ENCODE assay signal across 23 cellular contexts in genomic region chr7:77729574-77730348, GRCh38. TPM values are rescaled to one million over a fixed set of nuclear protein-coding genes. Genes with fewer than 3 reads are reported as not detected.
DNase-seq lines count a peak whose midpoint lies in the region; ATAC-seq and TF ChIP-seq lines count a peak whose summit lies in the region.
"Had no signal": no experiment of that assay in that cellular context is flagged by ENCODE, and none has a peak within 500 bp of the region (broad histone marks: within the 10 kb centered on the region; RNA-seq: fewer than 3 reads in every experiment).

No MANE protein-coding gene starts in this region.

- intact Hi-C loops in natural killer cell (cut with micrococcal nuclease) = loop anchor here (5.0 kb wide), 1 partner anchor 32 kb away; the partner anchor contains the start of gene RSBN1L
- intact Hi-C loops in Right ventricle myocardium inferior (cut with DNase I) = no loop called here

- no peak for ATAC-seq in natural killer cell
- no peak for ATAC-seq in natural killer cell treated with Interleukin-12 subunit alpha and Interleukin-12 subunit beta and Interleukin-15 and Interleukin-18, amount 100 ng/mL, for 72 hours
- no peak for ATAC-seq in GM18498 (IDR thresholded peaks at IDR 0.05; ENCODE audit: unreplicated experiment)
- no peak for ATAC-seq in Right ventricle myocardium inferior
- ATAC-seq in GM19397 (IDR thresholded peaks at IDR 0.05; ENCODE audit: unreplicated experiment) = no peak
- ATAC-seq: activated naive CD8-positive, alpha-beta T cell treated with anti-CD3 and anti-CD28 coated beads, Interleukin-2, amount 50 U/mL, for 24 hours; gastroesophageal sphincter; lower lobe of right lung had no signal

- H3K9me3 Mint-ChIP-seq in natural killer cell (no peaks in the 10 kb centered on the region), immature natural killer cell (no peaks in the 10 kb centered on the region)
- H3K9me3 Mint-ChIP-seq in natural killer cell treated with Interleukin-12 subunit alpha and Interleukin-12 subunit beta and Interleukin-15 and Interleukin-18, amount 100 ng/mL, for 72 hours = no peaks in the 10 kb centered on the region
- H3K9me3 Mint-ChIP-seq: activated naive CD8-positive, alpha-beta T cell treated with anti-CD3 and anti-CD28 coated beads, Interleukin-2, amount 50 U/mL, for 24 hours; neural crest cell had no signal

- no peak for DNase-seq in natural killer cell
- no peak for DNase-seq in natural killer cell treated with Interleukin-12 subunit alpha and Interleukin-12 subunit beta and Interleukin-15 and Interleukin-18, amount 100 ng/mL, for 72 hours (ENCODE audit: low spot score)
- peak; percentile 34 for DNase-seq in adipocyte (ENCODE audit: low read depth)
- DNase-seq in immature natural killer cell = no peak
- DNase-seq in Right ventricle myocardium inferior (ENCODE audit: missing footprints) = no peak
- no peak for DNase-seq in WERI-Rb-1
- DNase-seq: activated CD4-positive, alpha-beta T cell treated with anti-CD3 and anti-CD28 coated beads, Interleukin-2, amount 50 U/mL, for 4 hours; activated naive CD8-positive, alpha-beta T cell treated with anti-CD3 and anti-CD28 coated beads, Interleukin-2, amount 50 U/mL, for 24 hours; activated T-cell treated with anti-CD3 and anti-CD28 coated beads, Interleukin-2, amount 50 U/mL, for 1 hour; cerebellar nuclear complex; H7; lower lobe of right lung; MM.1S; NCI-H1930; NCI-H510A; retina; SIG-M5; T1000; uterus had no signal

- H3K9me3 ChIP-seq in adipocyte (ENCODE audit: control insufficient read depth, low read length) = no peaks in the 10 kb centered on the region
- H3K9me3 ChIP-seq in WERI-Rb-1 (ENCODE audit: severe bottlenecking) = no peaks in the 10 kb centered on the region
- H3K9me3 ChIP-seq: gastroesophageal sphincter, lower lobe of right lung, uterus had no signal

- no peak overlapping the region for H3K9ac ChIP-seq in adipocyte (ENCODE audit: low read length)

- H3K4me3 ChIP-seq in adipocyte (ENCODE audit: low read length) (no peak overlapping the region), WERI-Rb-1 (ENCODE audit: low read depth, low read length) (no peak overlapping the region)
- H3K4me3 ChIP-seq: gastroesophageal sphincter, lower lobe of right lung, uterus had no signal

- peaks cover 53 to 58% of the 10 kb centered on the region in 2 donors for H3K4me1 Mint-ChIP-seq in natural killer cell
- peaks cover 39 to 42% of the 10 kb centered on the region in 2 donors for H3K4me1 Mint-ChIP-seq in natural killer cell treated with Interleukin-12 subunit alpha and Interleukin-12 subunit beta and Interleukin-15 and Interleukin-18, amount 100 ng/mL, for 72 hours (ENCODE audit: low read depth in 2 of 2)
- peaks cover 61 to 77% of the 10 kb centered on the region in 2 donors for H3K4me1 Mint-ChIP-seq in immature natural killer cell

- H3K27ac Mint-ChIP-seq in natural killer cell (peak overlapping the region; percentile 85 to 89), immature natural killer cell (peak overlapping the region in 5 of 6 donors; percentile 73 to 84 (median 82))
- H3K27ac Mint-ChIP-seq in natural killer cell treated with Interleukin-12 subunit alpha and Interleukin-12 subunit beta and Interleukin-15 and Interleukin-18, amount 100 ng/mL, for 72 hours = peak overlapping the region in 1 of 2 donors; percentile 2
- H3K27ac Mint-ChIP-seq: activated naive CD8-positive, alpha-beta T cell treated with anti-CD3 and anti-CD28 coated beads, Interleukin-2, amount 50 U/mL, for 24 hours had no signal

- H3K27ac ChIP-seq in WERI-Rb-1 = no peak overlapping the region; the same call in 1 of the 2 replicates
- H3K27ac ChIP-seq: lower lobe of right lung had no signal

- H3K4me1 ChIP-seq in adipocyte (ENCODE audit: control insufficient read depth, insufficient read depth, low read length) = peaks cover 21% of the 10 kb centered on the region
- H3K4me1 ChIP-seq: uterus had no signal

- H3K27me3 ChIP-seq in adipocyte (replicated peaks; ENCODE audit: control insufficient read depth, insufficient read depth, low read length) = no peaks in the 10 kb centered on the region
- no peaks in the 10 kb centered on the region for H3K27me3 ChIP-seq in WERI-Rb-1 (ENCODE audit: insufficient read depth, low read depth, severe bottlenecking)
- H3K27me3 ChIP-seq: gastroesophageal sphincter, uterus had no signal

- H3K27me3 Mint-ChIP-seq in natural killer cell (ENCODE audit: low read depth in 2 of 2) = no peaks in the 10 kb centered on the region
- no peaks in the 10 kb centered on the region for H3K27me3 Mint-ChIP-seq in natural killer cell treated with Interleukin-12 subunit alpha and Interleukin-12 subunit beta and Interleukin-15 and Interleukin-18, amount 100 ng/mL, for 72 hours
- peaks cover 0 to 2% (median 0%) of the 10 kb centered on the region in 3 donors for H3K27me3 Mint-ChIP-seq in immature natural killer cell (ENCODE audit: low read depth in 3 of 3)
- H3K27me3 Mint-ChIP-seq: activated naive CD8-positive, alpha-beta T cell treated with anti-CD3 and anti-CD28 coated beads, Interleukin-2, amount 50 U/mL, for 24 hours had no signal

- no peak for TF ChIP-seq CTCF in natural killer cell (IDR thresholded peaks at IDR 0.05)
- no peak for TF ChIP-seq CTCF in WERI-Rb-1 (IDR thresholded peaks at IDR 0.05; ENCODE audit: low read depth, low read length)

- no peaks in the 10 kb centered on the region for H3K36me3 Mint-ChIP-seq in natural killer cell
- no peaks in the 10 kb centered on the region for H3K36me3 Mint-ChIP-seq in natural killer cell treated with Interleukin-12 subunit alpha and Interleukin-12 subunit beta and Interleukin-15 and Interleukin-18, amount 100 ng/mL, for 72 hours
- H3K36me3 Mint-ChIP-seq in immature natural killer cell = no peaks in the 10 kb centered on the region

- H3K4me3 Mint-ChIP-seq in natural killer cell (peak overlapping the region; percentile 35), immature natural killer cell (peak overlapping the region in 2 of 5 donors; percentile 39 to 57)
- no peak overlapping the region for H3K4me3 Mint-ChIP-seq in natural killer cell treated with Interleukin-12 subunit alpha and Interleukin-12 subunit beta and Interleukin-15 and Interleukin-18, amount 100 ng/mL, for 72 hours
- H3K4me3 Mint-ChIP-seq: activated naive CD8-positive, alpha-beta T cell treated with anti-CD3 and anti-CD28 coated beads, Interleukin-2, amount 50 U/mL, for 24 hours; neural crest cell had no signal

- H3K36me3 ChIP-seq in adipocyte (ENCODE audit: control insufficient read depth, insufficient read depth, low read length, severe bottlenecking) (no peaks in the 10 kb centered on the region), WERI-Rb-1 (no peaks in the 10 kb centered on the region)
- H3K36me3 ChIP-seq: gastroesophageal sphincter, lower lobe of right lung, uterus had no signal

RNA-seq across cellular contexts. Expression of gene RSBN1L, which starts 33.5 kb away (rescaled TPM):
- 10 to 100 TPM; 23.9 to 34.4 (median 33.4) TPM for total RNA-seq in natural killer cell
- 10 to 100 TPM; 19.0 to 21.2 TPM for total RNA-seq in natural killer cell treated with Interleukin-12 subunit alpha and Interleukin-12 subunit beta and Interleukin-15 and Interleukin-18, amount 100 ng/mL, for 72 hours
- 10 to 100 TPM in 1 of 3 donors, 1 to 10 TPM in 2; 4.9 to 11.1 (median 6.5) TPM for polyA plus RNA-seq in immature natural killer cell
- total RNA-seq in Right ventricle myocardium inferior = 8.1 TPM
